ENCODE assay signal across 2 cellular contexts in the genomic region with DNA sequence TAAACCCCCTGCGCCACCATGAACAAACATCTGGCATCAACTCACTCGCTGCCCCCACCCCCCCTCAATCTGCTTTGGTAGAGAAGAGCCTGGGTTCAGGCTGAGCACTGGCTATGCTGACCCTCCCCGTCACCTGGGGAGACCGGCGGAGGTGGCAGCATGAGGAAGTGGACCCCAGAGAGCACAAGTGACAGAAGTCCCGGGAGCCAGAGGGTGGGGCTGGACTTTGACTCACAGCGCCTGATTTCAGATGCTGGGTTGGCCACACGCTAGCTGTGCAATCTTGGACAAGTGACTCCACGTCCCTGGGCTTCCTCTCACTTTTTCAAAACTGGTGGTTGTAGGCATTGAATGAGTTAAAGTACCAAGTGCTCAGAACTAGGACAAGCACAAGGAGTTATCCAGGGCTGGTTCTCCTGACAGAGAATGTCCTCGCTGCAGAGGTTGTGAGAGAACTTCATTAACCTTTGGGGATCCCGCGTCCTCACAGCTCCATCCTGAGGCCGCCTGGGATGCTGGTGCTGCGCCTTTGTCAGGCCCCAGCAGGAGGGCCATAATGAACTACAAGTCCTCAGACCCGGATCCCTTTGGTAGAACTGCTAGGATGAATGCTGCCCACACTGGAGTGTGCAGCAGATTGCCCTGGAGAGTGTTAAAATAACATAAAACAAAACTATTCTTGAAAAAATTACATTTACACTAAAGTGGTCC.
A peak's percentile ranks its signal among the peaks of the same experiment; 100 is the strongest.
TF ChIP-seq lines count a peak whose summit lies in the region.

No MANE protein-coding gene starts in this region.

TF ChIP-seq in WTC11, 78 proteins besides CTCF, POLR2A, EP300 and RAD21:
- TF ChIP-seq ZNF423 (CRISPR knock-in tag; IDR thresholded peaks at IDR 0.05): peak; percentile 74
- TF ChIP-seq, protein P1, sequence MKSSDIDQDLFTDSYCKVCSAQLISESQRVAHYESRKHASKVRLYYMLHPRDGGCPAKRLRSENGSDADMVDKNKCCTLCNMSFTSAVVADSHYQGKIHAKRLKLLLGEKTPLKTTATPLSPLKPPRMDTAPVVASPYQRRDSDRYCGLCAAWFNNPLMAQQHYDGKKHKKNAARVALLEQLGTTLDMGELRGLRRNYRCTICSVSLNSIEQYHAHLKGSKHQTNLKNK (CRISPR knock-in tag; IDR thresholded peaks at IDR 0.05): no peak
- TF ChIP-seq, protein P2, sequence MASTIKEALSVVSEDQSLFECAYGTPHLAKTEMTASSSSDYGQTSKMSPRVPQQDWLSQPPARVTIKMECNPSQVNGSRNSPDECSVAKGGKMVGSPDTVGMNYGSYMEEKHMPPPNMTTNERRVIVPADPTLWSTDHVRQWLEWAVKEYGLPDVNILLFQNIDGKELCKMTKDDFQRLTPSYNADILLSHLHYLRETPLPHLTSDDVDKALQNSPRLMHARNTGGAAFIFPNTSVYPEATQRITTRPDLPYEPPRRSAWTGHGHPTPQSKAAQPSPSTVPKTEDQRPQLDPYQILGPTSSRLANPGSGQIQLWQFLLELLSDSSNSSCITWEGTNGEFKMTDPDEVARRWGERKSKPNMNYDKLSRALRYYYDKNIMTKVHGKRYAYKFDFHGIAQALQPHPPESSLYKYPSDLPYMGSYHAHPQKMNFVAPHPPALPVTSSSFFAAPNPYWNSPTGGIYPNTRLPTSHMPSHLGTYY (CRISPR knock-in tag; IDR thresholded peaks at IDR 0.05): no peak

TF ChIP-seq in HepG2, 621 proteins besides CTCF, POLR2A, EP300 and RAD21:
- TF ChIP-seq, protein P3, sequence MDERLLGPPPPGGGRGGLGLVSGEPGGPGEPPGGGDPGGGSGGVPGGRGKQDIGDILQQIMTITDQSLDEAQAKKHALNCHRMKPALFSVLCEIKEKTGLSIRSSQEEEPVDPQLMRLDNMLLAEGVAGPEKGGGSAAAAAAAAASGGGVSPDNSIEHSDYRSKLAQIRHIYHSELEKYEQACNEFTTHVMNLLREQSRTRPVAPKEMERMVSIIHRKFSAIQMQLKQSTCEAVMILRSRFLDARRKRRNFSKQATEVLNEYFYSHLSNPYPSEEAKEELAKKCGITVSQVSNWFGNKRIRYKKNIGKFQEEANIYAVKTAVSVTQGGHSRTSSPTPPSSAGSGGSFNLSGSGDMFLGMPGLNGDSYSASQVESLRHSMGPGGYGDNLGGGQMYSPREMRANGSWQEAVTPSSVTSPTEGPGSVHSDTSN (CRISPR knock-in tag; IDR thresholded peaks at IDR 0.05): no peak
- TF ChIP-seq, protein P4, sequence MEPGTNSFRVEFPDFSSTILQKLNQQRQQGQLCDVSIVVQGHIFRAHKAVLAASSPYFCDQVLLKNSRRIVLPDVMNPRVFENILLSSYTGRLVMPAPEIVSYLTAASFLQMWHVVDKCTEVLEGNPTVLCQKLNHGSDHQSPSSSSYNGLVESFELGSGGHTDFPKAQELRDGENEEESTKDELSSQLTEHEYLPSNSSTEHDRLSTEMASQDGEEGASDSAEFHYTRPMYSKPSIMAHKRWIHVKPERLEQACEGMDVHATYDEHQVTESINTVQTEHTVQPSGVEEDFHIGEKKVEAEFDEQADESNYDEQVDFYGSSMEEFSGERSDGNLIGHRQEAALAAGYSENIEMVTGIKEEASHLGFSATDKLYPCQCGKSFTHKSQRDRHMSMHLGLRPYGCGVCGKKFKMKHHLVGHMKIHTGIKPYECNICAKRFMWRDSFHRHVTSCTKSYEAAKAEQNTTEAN (CRISPR knock-in tag; conservative IDR thresholded peaks at IDR 0.05): no peak
- TF ChIP-seq NFE2 (CRISPR knock-in tag; IDR thresholded peaks at IDR 0.05) (no peak), ZNF768 (CRISPR knock-in tag; IDR thresholded peaks at IDR 0.05) (peak; percentile 96), HNF4A (CRISPR knock-in tag; IDR thresholded peaks at IDR 0.05) (peak; percentile 66), HNF4G (IDR thresholded peaks at IDR 0.05; ENCODE audit: borderline replicate concordance, low read depth, low read length) (peak; percentile 28; the same call in 1 of the 2 replicates), HNF4G (CRISPR knock-in tag; IDR thresholded peaks at IDR 0.05; ENCODE audit: borderline replicate concordance, low read depth) (no peak), ZNF432 (CRISPR knock-in tag; IDR thresholded peaks at IDR 0.05; ENCODE audit: borderline replicate concordance) (no peak), ZMYM3 (CRISPR knock-in tag; IDR thresholded peaks at IDR 0.05) (peak; percentile 65)
